5 cellular contexts compared by ENCODE assay signal in genomic region chr15:29342201-29342600, GRCh38.
"Had no signal": no experiment of that assay in that cellular context is flagged by ENCODE, and none has a peak within 500 bp of the region (broad histone marks: within the 10 kb centered on the region; RNA-seq: fewer than 3 reads in every experiment).

No MANE protein-coding gene starts in this region.

- H3K4me3 ChIP-seq: K562 had no signal

- H3K9me3 Mint-ChIP-seq: H9 had no signal

- DNase-seq: GOT3, H9, HCEC 1CT, IMR-90 had no signal

- ATAC-seq: K562 had no signal
